Comparison of ENCODE assay signal across 8 cellular contexts in genomic region chr3:49673131-49673714, GRCh38. TPM values are rescaled to one million over a fixed set of nuclear protein-coding genes. Genes with fewer than 3 reads are reported as not detected.
A peak's percentile ranks its signal among the peaks of the same experiment; 100 is the strongest.
DNase-seq lines count a peak whose midpoint lies in the region; ATAC-seq, FAIRE-seq and TF ChIP-seq lines count a peak whose summit lies in the region.

No MANE protein-coding gene starts in this region.

- H3K27ac ChIP-seq in keratinocyte (ENCODE audit: control insufficient read depth, insufficient read depth, low read length) = peak overlapping the region; percentile 90
- peak overlapping the region; percentile 78 for H3K27ac ChIP-seq in subcutaneous abdominal adipose tissue (ENCODE audit: low read depth, low read length)

- peak overlapping the region; percentile 95 for H3K27ac Mint-ChIP-seq in activated naive CD8-positive, alpha-beta T cell

- H3K9me3 Mint-ChIP-seq in activated naive CD8-positive, alpha-beta T cell (ENCODE audit: low read depth) = no peaks in the 10 kb centered on the region

- FAIRE-seq in keratinocyte (lab: Jason Lieb, UNC) = peak; percentile 71

- no peaks in the 10 kb centered on the region for H3K27me3 Mint-ChIP-seq in activated naive CD8-positive, alpha-beta T cell

- POLR2A ChIA-PET in HEK293T (lab: Yijun Ruan, JAX) = interaction anchor here (1.0 to 2.6 kb wide), 5 partner anchors 10 to 135 kb away, joined by 3 to 26 read pairs (median 5); no protein-coding TSS in a partner anchor

- no peak for TF ChIP-seq CTCF in AG09309 (IDR thresholded peaks at IDR 0.05; ENCODE audit: control insufficient read depth, insufficient read depth, low read depth, low read length, missing control alignments)
- no peak for TF ChIP-seq CTCF in keratinocyte (optimal IDR thresholded peaks at IDR 0.05 in 1 of 3, IDR thresholded peaks at IDR 0.05 in 1 of 3, conservative IDR thresholded peaks at IDR 0.05 in 1 of 3; ENCODE audit: extremely low read depth in 1 of 3, insufficient read depth in 2 of 3, low read length in 3 of 3)

- H3K36me3 ChIP-seq in keratinocyte (ENCODE audit: control insufficient read depth in 2 of 2, extremely low read depth in 1 of 2, insufficient read depth in 2 of 2, low read length in 2 of 2) (peaks cover 16 to 19% of the 10 kb centered on the region in 2 experiments), subcutaneous abdominal adipose tissue (ENCODE audit: control insufficient read depth in 5 of 5, insufficient read depth in 5 of 5, low read length in 5 of 5) (peaks cover 0 to 28% (median 24%) of the 10 kb centered on the region in 5 donors)

- H3K4me1 ChIP-seq in keratinocyte (ENCODE audit: control insufficient read depth, extremely low read depth, insufficient read depth, low read length) (peaks cover 20% of the 10 kb centered on the region), subcutaneous abdominal adipose tissue (ENCODE audit: control insufficient read depth in 5 of 5, insufficient read depth in 5 of 5, low read length in 5 of 5) (peaks cover 0 to 33% (median 29%) of the 10 kb centered on the region in 5 donors)

- no peaks in the 10 kb centered on the region for H3K36me3 Mint-ChIP-seq in activated naive CD8-positive, alpha-beta T cell

- H3K4me3 ChIP-seq in AG09309 (ENCODE audit: control insufficient read depth, low read depth, low read length) = peak overlapping the region; percentile 83
- peak overlapping the region; percentile 66 to 87 (median 83) for H3K4me3 ChIP-seq in keratinocyte (ENCODE audit: control insufficient read depth in 2 of 3, extremely low read depth in 1 of 3, insufficient read depth in 2 of 3, low read depth in 1 of 3, low read length in 3 of 3)
- H3K4me3 ChIP-seq in subcutaneous abdominal adipose tissue (ENCODE audit: low read depth in 1 of 5, low read length in 5 of 5) = peak overlapping the region; percentile 54 to 85 (median 82)

- ATAC-seq in HG03469 (IDR thresholded peaks at IDR 0.05; ENCODE audit: unreplicated experiment) (no peak), GM19328 (IDR thresholded peaks at IDR 0.05; ENCODE audit: unreplicated experiment) (no peak)

- peaks cover 37% of the 10 kb centered on the region for H3K4me1 Mint-ChIP-seq in activated naive CD8-positive, alpha-beta T cell (ENCODE audit: low read depth)

- CTCF ChIA-PET in HEK293T (lab: Yijun Ruan, JAX) = interaction anchor here (0.6 to 1.1 kb wide), 2 partner anchors 28 to 134 kb away, joined by 3 read pairs; no protein-coding TSS in a partner anchor

- peak overlapping the region; percentile 32 for H2AFZ ChIP-seq in keratinocyte (ENCODE audit: control insufficient read depth, low read length)

- dilution Hi-C loops in keratinocyte (cut with MboI; ENCODE audit: extremely low pct_ligation_motif_present, low sequenced_read_pairs) = loop anchor here (25.0 kb wide), 1 partner anchor 111 kb away; the partner anchor contains the start of gene BSN

- no peaks in the 10 kb centered on the region for H3K9me1 ChIP-seq in keratinocyte (ENCODE audit: control insufficient read depth, extremely low read depth, insufficient read depth, low read length)

- no peaks in the 10 kb centered on the region for H3K9me3 ChIP-seq in keratinocyte (ENCODE audit: control insufficient read depth, low read depth, low read length)
- peaks cover 0 to 3% (median 0%) of the 10 kb centered on the region in 5 donors for H3K9me3 ChIP-seq in subcutaneous abdominal adipose tissue (ENCODE audit: control insufficient read depth in 5 of 5, low read length in 5 of 5)

- H3K4me3 Mint-ChIP-seq in activated naive CD8-positive, alpha-beta T cell = peak overlapping the region; percentile 92

- H3K4me2 ChIP-seq in keratinocyte (ENCODE audit: control insufficient read depth, extremely low read depth, insufficient read depth, low read depth, low read length) = peak overlapping the region; percentile 95

- H3K79me2 ChIP-seq in keratinocyte (ENCODE audit: control insufficient read depth, insufficient read depth, low read length) = peaks cover 20% of the 10 kb centered on the region

- no peaks in the 10 kb centered on the region for H3K27me3 ChIP-seq in keratinocyte (ENCODE audit: control insufficient read depth, extremely low read depth, insufficient read depth, low read length)
- peaks cover 0 to 3% (median 0%) of the 10 kb centered on the region in 5 donors for H3K27me3 ChIP-seq in subcutaneous abdominal adipose tissue (ENCODE audit: control insufficient read depth in 5 of 5, insufficient read depth in 4 of 5, low read length in 5 of 5)

- DNase-seq in AG09309 (ENCODE audit: low read depth) = no peak
- DNase-seq in HEK293T (ENCODE audit: extremely low spot score) = peak; percentile 15
- DNase-seq in keratinocyte (ENCODE audit: low read depth, low spot score) = no peak
- no peak for DNase-seq in GOT3 (lab: John Stamatoyannopoulos, UW)

- no peaks in the 10 kb centered on the region for H4K20me1 ChIP-seq in keratinocyte (ENCODE audit: control insufficient read depth, extremely low read depth, insufficient read depth, low read length)

- H3K9ac ChIP-seq in keratinocyte (ENCODE audit: control insufficient read depth, extremely low read depth, insufficient read depth, low read length) (peak overlapping the region; percentile 88), subcutaneous abdominal adipose tissue (ENCODE audit: low read length in 5 of 5) (peak overlapping the region in 4 of 5 donors; percentile 55 to 81 (median 63))

TF ChIP-seq in HEK293T, 16 proteins besides CTCF, POLR2A, EP300 and RAD21:
- TF ChIP-seq BHLHE40 (IDR thresholded peaks at IDR 0.05; ENCODE audit: borderline replicate concordance) (no peak), L3MBTL2 (conservative IDR thresholded peaks at IDR 0.05) (peak; percentile 93; the same call in 1 of the 2 replicates), ARNT (IDR thresholded peaks at IDR 0.05) (no peak), HDGF (IDR thresholded peaks at IDR 0.05; ENCODE audit: borderline replicate concordance) (peak; percentile 81; the same call in 1 of the 2 replicates)
TF ChIP-seq in HEK293T: peak in this region for 2.

RNA-seq across cellular contexts. Expression of gene APEH, which starts 0.9 kb away (rescaled TPM):
- polyA plus RNA-seq in keratinocyte = 106 to 161 TPM (median 160 TPM) in 3 replicates
- 49.4 TPM for polyA plus RNA-seq in keratinocyte (2011; ENCODE audit: low read depth)
- polyA plus RNA-seq in keratinocyte (2011; cell fraction: cytosol; rRNA removed) = 123 and 150 TPM in 2 replicates
- 169 and 199 TPM in 2 replicates for polyA plus RNA-seq in keratinocyte (2011; cell fraction: nucleus; rRNA removed)
- 80.1 and 199 TPM in 2 replicates for polyA plus RNA-seq in keratinocyte (2012; ENCODE audit: low replicate concordance)
- 227 to 334 TPM (median 296 TPM) in 3 replicates for polyA minus RNA-seq in keratinocyte
- polyA minus RNA-seq in keratinocyte (2011; cell fraction: cytosol; rRNA and poly(A)+ RNA removed) = 229 TPM
- polyA minus RNA-seq in keratinocyte (2011; cell fraction: nucleus; rRNA and poly(A)+ RNA removed) = 131 and 135 TPM in 2 replicates

RNA-seq across cellular contexts. Expression of gene MST1, which starts 16.1 kb away (rescaled TPM):
- 4.5 to 12.4 TPM (median 5.2 TPM) in 3 replicates for polyA plus RNA-seq in keratinocyte
- polyA plus RNA-seq in keratinocyte (2011; ENCODE audit: low read depth) = 4.0 TPM
- 0.57 and 1.1 TPM in 2 replicates for polyA plus RNA-seq in keratinocyte (2011; cell fraction: cytosol; rRNA removed)
- polyA plus RNA-seq in keratinocyte (2011; cell fraction: nucleus; rRNA removed) = 41.1 and 57.5 TPM in 2 replicates
- 3.9 and 17.5 TPM in 2 replicates for polyA plus RNA-seq in keratinocyte (2012; ENCODE audit: low replicate concordance)
- 2.4 to 3.6 TPM (median 3.5 TPM) in 3 replicates for polyA minus RNA-seq in keratinocyte
- polyA minus RNA-seq in keratinocyte (2011; cell fraction: cytosol; rRNA and poly(A)+ RNA removed) = 4.4 TPM
- polyA minus RNA-seq in keratinocyte (2011; cell fraction: nucleus; rRNA and poly(A)+ RNA removed) = 2.3 and 5.2 TPM in 2 replicates

RNA-seq across cellular contexts. Expression of gene RNF123, which starts 16.1 kb away (rescaled TPM):
- polyA plus RNA-seq in keratinocyte = 18.1 to 34.4 TPM (median 20.4 TPM) in 3 replicates
- 6.2 TPM for polyA plus RNA-seq in keratinocyte (2011; ENCODE audit: low read depth)
- polyA plus RNA-seq in keratinocyte (2011; cell fraction: cytosol; rRNA removed) = 17.8 and 23.9 TPM in 2 replicates
- 54.9 and 70.7 TPM in 2 replicates for polyA plus RNA-seq in keratinocyte (2011; cell fraction: nucleus; rRNA removed)
- 19.9 and 21.6 TPM in 2 replicates for polyA plus RNA-seq in keratinocyte (2012; ENCODE audit: low replicate concordance)
- 37.7 to 56.3 TPM (median 45.8 TPM) in 3 replicates for polyA minus RNA-seq in keratinocyte
- 38.9 TPM for polyA minus RNA-seq in keratinocyte (2011; cell fraction: cytosol; rRNA and poly(A)+ RNA removed)
- polyA minus RNA-seq in keratinocyte (2011; cell fraction: nucleus; rRNA and poly(A)+ RNA removed) = 31.8 and 35.1 TPM in 2 replicates

RNA-seq across cellular contexts. Expression of gene AMIGO3, which starts 46.3 kb away (rescaled TPM):
- 0.02 to 0.03 TPM in 2 of 3 replicates, not detected in the other for polyA plus RNA-seq in keratinocyte
- not detected for polyA plus RNA-seq in keratinocyte (2011; ENCODE audit: low read depth)
- not detected in 2 replicates for polyA plus RNA-seq in keratinocyte (2011; cell fraction: cytosol; rRNA removed)
- polyA plus RNA-seq in keratinocyte (2011; cell fraction: nucleus; rRNA removed) = 0.17 TPM in 1 of 2 replicates, not detected in the other
- polyA plus RNA-seq in keratinocyte (2012; ENCODE audit: low replicate concordance) = 0.07 and 0.18 TPM in 2 replicates
- not detected in 3 replicates for polyA minus RNA-seq in keratinocyte
- not detected for polyA minus RNA-seq in keratinocyte (2011; cell fraction: cytosol; rRNA and poly(A)+ RNA removed)
- polyA minus RNA-seq in keratinocyte (2011; cell fraction: nucleus; rRNA and poly(A)+ RNA removed) = 0.31 TPM in 1 of 2 replicates, not detected in the other

RNA-seq across cellular contexts. Expression of gene GMPPB, which starts 50.5 kb away (rescaled TPM):
- polyA plus RNA-seq in keratinocyte = 17.1 to 22.2 TPM (median 17.4 TPM) in 3 replicates
- polyA plus RNA-seq in keratinocyte (2011; ENCODE audit: low read depth) = 4.7 TPM
- 7.7 and 11.9 TPM in 2 replicates for polyA plus RNA-seq in keratinocyte (2011; cell fraction: cytosol; rRNA removed)
- 16.7 and 20.8 TPM in 2 replicates for polyA plus RNA-seq in keratinocyte (2011; cell fraction: nucleus; rRNA removed)
- 9.0 and 30.1 TPM in 2 replicates for polyA plus RNA-seq in keratinocyte (2012; ENCODE audit: low replicate concordance)
- polyA minus RNA-seq in keratinocyte = 19.8 to 37.5 TPM (median 21.4 TPM) in 3 replicates
- 15.0 TPM for polyA minus RNA-seq in keratinocyte (2011; cell fraction: cytosol; rRNA and poly(A)+ RNA removed)
- polyA minus RNA-seq in keratinocyte (2011; cell fraction: nucleus; rRNA and poly(A)+ RNA removed) = 8.2 and 8.4 TPM in 2 replicates
